ENCODE assay signal across 21 cellular contexts in genomic region chr9:121783126-121783522, GRCh38.
DNase-seq lines count a peak whose midpoint lies in the region; ATAC-seq lines count a peak whose summit lies in the region.
"Had no signal": no experiment of that assay in that cellular context is flagged by ENCODE, and none has a peak within 500 bp of the region (broad histone marks: within the 10 kb centered on the region; RNA-seq: fewer than 3 reads in every experiment).

No MANE protein-coding gene starts in this region.

- no peaks in the 10 kb centered on the region for H3K27me3 ChIP-seq in HUES6 (ENCODE audit: control insufficient read depth, insufficient read depth, low read length)
- no peaks in the 10 kb centered on the region for H3K27me3 ChIP-seq in neuronal stem cell (ENCODE audit: control insufficient read depth in 3 of 3, insufficient read depth in 3 of 3, low read depth in 1 of 3, low read length in 3 of 3)
- H3K27me3 ChIP-seq: hepatocyte had no signal

- no peak overlapping the region for H2AFZ ChIP-seq in neuronal stem cell (ENCODE audit: low read length)
- H2AFZ ChIP-seq: hepatocyte had no signal

- DNase-seq in DMS 273 (lab: John Stamatoyannopoulos, UW; ENCODE audit: unreplicated experiment) (peak; percentile 35), DMS 273 treated with DMSO at 0.1 percent for 48 hours (lab: John Stamatoyannopoulos, UW) (no peak), cerebellar cortex (ENCODE audit: low spot score) (peak; percentile 39), neuronal stem cell (ENCODE audit: low spot score) (no peak), inferior parietal cortex (ENCODE audit: extremely low spot score) (no peak)
- DNase-seq: activated effector memory CD4-positive, alpha-beta T cell treated with Interleukin-2 at 50 U/mL for 16 hours; DND-41; immature natural killer cell; midbrain; NCI-H2107; NCI-H510A; T-helper 17 cell had no signal

- peak overlapping the region; percentile 0 for H2BK15ac ChIP-seq in neuronal stem cell (ENCODE audit: low read length)

- H3K23ac ChIP-seq in neuronal stem cell (ENCODE audit: low read depth, low read length, poor library complexity) = no peak overlapping the region

- no peak overlapping the region for H3K4ac ChIP-seq in neuronal stem cell (ENCODE audit: low read length)

- H3K27ac ChIP-seq in HUES6 (ENCODE audit: low read depth, low read length) = peak overlapping the region; percentile 67; the same call in 1 of the 2 replicates
- peak overlapping the region; percentile 74 for H3K27ac ChIP-seq in neuronal stem cell (replicated peaks; ENCODE audit: low read length)
- H3K27ac ChIP-seq: 22Rv1, epithelial cell of prostate, hepatocyte, prostate gland, SK-N-MC, thoracic aorta had no signal

- no peak overlapping the region for H2BK5ac ChIP-seq in neuronal stem cell (ENCODE audit: low read length)

- peaks cover 52% of the 10 kb centered on the region for H3K4me1 ChIP-seq in HUES6 (ENCODE audit: control insufficient read depth, insufficient read depth, low read length)
- H3K4me1 ChIP-seq in neuronal stem cell (ENCODE audit: control insufficient read depth in 2 of 2, insufficient read depth in 1 of 2, low read depth in 1 of 2, low read length in 2 of 2) = peaks cover 27 to 46% of the 10 kb centered on the region in 2 donors
- H3K4me1 ChIP-seq: prostate gland had no signal

- ATAC-seq in HG03460 (IDR thresholded peaks at IDR 0.05; ENCODE audit: unreplicated experiment) (no peak), HG02973 (IDR thresholded peaks at IDR 0.05; ENCODE audit: unreplicated experiment) (no peak)
- ATAC-seq: T-helper 17 cell had no signal

- no peak overlapping the region for H4K8ac ChIP-seq in neuronal stem cell (ENCODE audit: low read depth, low read length)

- H3K79me1 ChIP-seq in neuronal stem cell (ENCODE audit: low read depth, low read length) = peaks cover 6% of the 10 kb centered on the region

- H3K4me2 ChIP-seq in neuronal stem cell (ENCODE audit: insufficient read depth, low read length, poor library complexity, severe bottlenecking) = no peak overlapping the region
- H3K4me2 ChIP-seq: hepatocyte had no signal

- H3K9ac ChIP-seq in HUES6 (ENCODE audit: low read length) = no peak overlapping the region
- no peak overlapping the region for H3K9ac ChIP-seq in neuronal stem cell (ENCODE audit: low read depth, low read length, poor library complexity)

- H3K14ac ChIP-seq in neuronal stem cell (ENCODE audit: low read length) = no peak overlapping the region

- H3K36me3 ChIP-seq in HUES6 (ENCODE audit: control insufficient read depth, insufficient read depth, low read length) (peaks cover 23% of the 10 kb centered on the region), neuronal stem cell (replicated peaks in 1 of 2; ENCODE audit: control insufficient read depth in 2 of 2, insufficient read depth in 2 of 2, low read length in 2 of 2) (peaks cover 23 to 61% of the 10 kb centered on the region in 2 donors)

- H3K18ac ChIP-seq in neuronal stem cell (ENCODE audit: low read length) = peak overlapping the region; percentile 24

- no peak overlapping the region for H2BK12ac ChIP-seq in neuronal stem cell (ENCODE audit: low read length)

- H2BK120ac ChIP-seq in neuronal stem cell (ENCODE audit: low read depth, low read length) = peak overlapping the region; percentile 1

- H4K91ac ChIP-seq in neuronal stem cell (ENCODE audit: low read depth, low read length, poor library complexity) = no peak overlapping the region

- no CpG with 5 or more reads among the region's 2 CpGs for WGBS in neuronal stem cell (ENCODE audit: extremely low coverage in 2 of 2, insufficient read length in 2 of 2, insufficient replicate concordance in 1 of 2), 2 donors

- no peaks in the 10 kb centered on the region for H3K9me3 ChIP-seq in HUES6 (ENCODE audit: control insufficient read depth, insufficient read depth, low read depth, low read length)
- H3K9me3 ChIP-seq in neuronal stem cell (replicated peaks in 1 of 2; ENCODE audit: control insufficient read depth in 2 of 2, insufficient read depth in 1 of 2, low read depth in 1 of 2, low read length in 2 of 2) = peaks cover 0 to 5% of the 10 kb centered on the region in 2 donors
- H3K9me3 ChIP-seq: prostate gland, thoracic aorta had no signal

- peak overlapping the region; percentile 36 for H2AK5ac ChIP-seq in neuronal stem cell (ENCODE audit: low read depth, low read length)

- no peak overlapping the region for H3K4me3 ChIP-seq in HUES6 (ENCODE audit: low read depth, low read length)
- H3K4me3 ChIP-seq in neuronal stem cell (ENCODE audit: low read length in 2 of 2) = no peak overlapping the region
- H3K4me3 ChIP-seq: hepatocyte, prostate gland, SK-N-MC, thoracic aorta had no signal

Comparison
In these comparisons a context has a peak if more than half of its experiments do, and no peak if none do; other contexts are left out.
1. DNase-seq: peak in DMS 273 (single experiment) and cerebellar cortex (single experiment); none in DMS 273 treated with DMSO at 0.1 percent for 48 hours (single experiment), neuronal stem cell (single experiment) and inferior parietal cortex (single experiment).